18 cellular contexts compared by ENCODE assay signal in genomic region chr10:119313024-119313423, GRCh38.
DNase-seq lines count a peak whose midpoint lies in the region; ATAC-seq and TF ChIP-seq lines count a peak whose summit lies in the region.
"Had no signal": no experiment of that assay in that cellular context is flagged by ENCODE, and none has a peak within 500 bp of the region (broad histone marks: within the 10 kb centered on the region; RNA-seq: fewer than 3 reads in every experiment).

No MANE protein-coding gene starts in this region.

- H4K20me1 ChIP-seq in BLaER1 treated with 17β-estradiol and CSF1 and Interleukin-3, amounts not matched to agents 10 nM and 100 nM = peaks cover 0 to 96% (median 52%) of the 10 kb centered on the region in 11 experiments; a peak in 19 of 22 replicates

- no peak overlapping the region for H3K9ac ChIP-seq in BLaER1 treated with 17β-estradiol and CSF1 and Interleukin-3, amounts not matched to agents 10 nM and 100 nM

- peaks cover 7 to 13% of the 10 kb centered on the region in 2 donors for H3K27me3 Mint-ChIP-seq in natural killer cell (ENCODE audit: low read depth in 2 of 2)

- peaks cover 80 to 87% of the 10 kb centered on the region in 2 donors for H3K4me1 Mint-ChIP-seq in natural killer cell

- ATAC-seq in activated naive CD4-positive, alpha-beta T cell treated with anti-CD3 and anti-CD28 coated beads, Interleukin-2, amount 50 U/mL, for 72 hours = no peak
- ATAC-seq in natural killer cell = no peak
- ATAC-seq in GM18502 (IDR thresholded peaks at IDR 0.05; ENCODE audit: poor library complexity, unreplicated experiment) = no peak
- no peak for ATAC-seq in GM21515 (IDR thresholded peaks at IDR 0.05; ENCODE audit: unreplicated experiment)
- no peak for ATAC-seq in esophagus mucosa
- ATAC-seq: pancreas had no signal

- no peak for DNase-seq in activated naive CD4-positive, alpha-beta T cell treated with anti-CD3 and anti-CD28 coated beads, Interleukin-2, amount 50 U/mL, for 72 hours (ENCODE audit: low spot score in 2 of 2)
- peak; percentile 41 for DNase-seq in natural killer cell
- DNase-seq: dorsolateral prefrontal cortex, H9, Kasumi-1, NCI-H1417, NCI-H2171, NCI-H774, pancreas, sigmoid colon, substantia nigra had no signal

- peaks cover 0 to 6% of the 10 kb centered on the region in 2 donors for H3K36me3 Mint-ChIP-seq in activated naive CD4-positive, alpha-beta T cell treated with anti-CD3 and anti-CD28 coated beads, Interleukin-2, amount 50 U/mL, for 72 hours
- H3K36me3 Mint-ChIP-seq in natural killer cell = no peaks in the 10 kb centered on the region

- H3K27ac Mint-ChIP-seq in activated naive CD4-positive, alpha-beta T cell treated with anti-CD3 and anti-CD28 coated beads, Interleukin-2, amount 50 U/mL, for 72 hours = peak overlapping the region; percentile 87 to 88
- H3K27ac Mint-ChIP-seq in natural killer cell = peak overlapping the region; percentile 77 to 92

- H3K27ac ChIP-seq in BLaER1 treated with 17β-estradiol and CSF1 and Interleukin-3, amounts not matched to agents 10 nM and 100 nM = no peak overlapping the region
- no peak overlapping the region for H3K27ac ChIP-seq in HEK293 (ENCODE audit: extremely low read depth, low read depth, low read length)
- H3K27ac ChIP-seq: cardiac muscle cell, dorsolateral prefrontal cortex, pancreas had no signal

- intact Hi-C loops in natural killer cell (cut with micrococcal nuclease) = no loop called here

- peak overlapping the region; percentile 64 for H3K4me3 Mint-ChIP-seq in natural killer cell

- H3K4me1 ChIP-seq in BLaER1 treated with 17β-estradiol and CSF1 and Interleukin-3, amounts not matched to agents 10 nM and 100 nM = peaks cover 42 to 81% (median 58%) of the 10 kb centered on the region in 10 experiments
- peaks cover 26% of the 10 kb centered on the region for H3K4me1 ChIP-seq in HEK293 (ENCODE audit: control insufficient read depth, insufficient read depth, low read length)
- H3K4me1 ChIP-seq: pancreas had no signal

- POLR2A ChIA-PET in HEK293 (lab: Yijun Ruan, JAX) = no interaction called here

- no peak overlapping the region for H3K4me3 ChIP-seq in BLaER1 treated with 17β-estradiol and CSF1 and Interleukin-3, amounts not matched to agents 10 nM and 100 nM
- no peak overlapping the region for H3K4me3 ChIP-seq in HEK293 (ENCODE audit: low read depth, low read length)
- H3K4me3 ChIP-seq: cardiac muscle cell, dorsolateral prefrontal cortex, esophagus muscularis mucosa, pancreas, sigmoid colon had no signal

- peaks cover 78 to 99% (median 92%) of the 10 kb centered on the region in 11 experiments for H3K27me3 ChIP-seq in BLaER1 treated with 17β-estradiol and CSF1 and Interleukin-3, amounts not matched to agents 10 nM and 100 nM
- H3K27me3 ChIP-seq: cardiac muscle cell, dorsolateral prefrontal cortex, esophagus muscularis mucosa, pancreas, sigmoid colon had no signal

- H3K9me3 ChIP-seq in BLaER1 treated with 17β-estradiol and CSF1 and Interleukin-3, amounts not matched to agents 10 nM and 100 nM (replicated peaks in 1 of 11) = no peaks in the 10 kb centered on the region
- no peaks in the 10 kb centered on the region for H3K9me3 ChIP-seq in HEK293 (ENCODE audit: control insufficient read depth, insufficient read depth, low read depth, low read length)
- H3K9me3 ChIP-seq: esophagus muscularis mucosa, pancreas, sigmoid colon had no signal

- CTCF ChIA-PET in HEK293 (lab: Yijun Ruan, JAX) = no interaction called here

- peaks cover 7 to 11% of the 10 kb centered on the region in 2 donors for H3K9me3 Mint-ChIP-seq in activated naive CD4-positive, alpha-beta T cell treated with anti-CD3 and anti-CD28 coated beads, Interleukin-2, amount 50 U/mL, for 72 hours
- H3K9me3 Mint-ChIP-seq in natural killer cell = peaks cover 0 to 6% of the 10 kb centered on the region in 2 donors

- H3K36me3 ChIP-seq in BLaER1 treated with 17β-estradiol and CSF1 and Interleukin-3, amounts not matched to agents 10 nM and 100 nM = no peaks in the 10 kb centered on the region
- H3K36me3 ChIP-seq in HEK293 (ENCODE audit: control insufficient read depth in 2 of 2, insufficient read depth in 1 of 2, low read length in 2 of 2) = no peaks in the 10 kb centered on the region
- H3K36me3 ChIP-seq: cardiac muscle cell, esophagus muscularis mucosa, pancreas, sigmoid colon had no signal

- TF ChIP-seq CTCF in HEK293 (tag by site-specific recombination; IDR thresholded peaks at IDR 0.05) (no peak), natural killer cell (IDR thresholded peaks at IDR 0.05) (no peak)

- H3K4me2 ChIP-seq in BLaER1 treated with 17β-estradiol and CSF1 and Interleukin-3, amounts not matched to agents 10 nM and 100 nM = peak overlapping the region; percentile 37 to 85 (median 71)

TF ChIP-seq in HEK293, 187 proteins besides CTCF, POLR2A, EP300 and RAD21 (continues in another document):
- TF ChIP-seq ZSCAN30 (tag by site-specific recombination; IDR thresholded peaks at IDR 0.05) = no peak
- TF ChIP-seq ZNF398 (tag by site-specific recombination; IDR thresholded peaks at IDR 0.05) = 0 out of 2 replicates have a peak, but pooled peaks have one; percentile 13
- TF ChIP-seq ZNF747 (tag by site-specific recombination; IDR thresholded peaks at IDR 0.05) = no peak
- no peak for TF ChIP-seq ZNF10 (tag by site-specific recombination; IDR thresholded peaks at IDR 0.05)
- TF ChIP-seq ZNF350 (tag by site-specific recombination; IDR thresholded peaks at IDR 0.05) = no peak
- TF ChIP-seq FEZF1 (tag by site-specific recombination; IDR thresholded peaks at IDR 0.05) = no peak
- no peak for TF ChIP-seq RBAK (tag by site-specific recombination; IDR thresholded peaks at IDR 0.05)
- no peak for TF ChIP-seq GFI1B (tag by site-specific recombination; IDR thresholded peaks at IDR 0.05)
- TF ChIP-seq, protein P1, sequence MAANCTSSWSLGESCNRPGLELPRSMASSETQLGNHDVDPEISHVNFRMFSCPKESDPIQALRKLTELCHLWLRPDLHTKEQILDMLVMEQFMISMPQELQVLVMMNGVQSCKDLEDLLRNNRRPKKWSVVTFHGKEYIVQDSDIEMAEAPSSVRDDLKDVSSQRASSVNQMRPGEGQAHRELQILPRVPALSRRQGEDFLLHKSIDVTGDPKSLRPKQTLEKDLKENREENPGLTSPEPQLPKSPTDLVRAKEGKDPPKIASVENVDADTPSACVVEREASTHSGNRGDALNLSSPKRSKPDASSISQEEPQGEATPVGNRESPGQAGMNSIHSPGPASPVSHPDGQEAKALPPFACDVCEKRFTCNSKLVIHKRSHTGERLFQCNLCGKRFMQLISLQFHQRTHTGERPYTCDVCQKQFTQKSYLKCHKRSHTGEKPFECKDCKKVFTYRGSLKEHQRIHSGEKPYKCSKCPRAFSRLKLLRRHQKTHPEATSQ (tag by site-specific recombination; IDR thresholded peaks at IDR 0.05) = no peak
- no peak for TF ChIP-seq ZNF585B (tag by site-specific recombination; IDR thresholded peaks at IDR 0.05)
- TF ChIP-seq ZNF621 (tag by site-specific recombination; IDR thresholded peaks at IDR 0.05) = no peak
- TF ChIP-seq, protein P2, sequence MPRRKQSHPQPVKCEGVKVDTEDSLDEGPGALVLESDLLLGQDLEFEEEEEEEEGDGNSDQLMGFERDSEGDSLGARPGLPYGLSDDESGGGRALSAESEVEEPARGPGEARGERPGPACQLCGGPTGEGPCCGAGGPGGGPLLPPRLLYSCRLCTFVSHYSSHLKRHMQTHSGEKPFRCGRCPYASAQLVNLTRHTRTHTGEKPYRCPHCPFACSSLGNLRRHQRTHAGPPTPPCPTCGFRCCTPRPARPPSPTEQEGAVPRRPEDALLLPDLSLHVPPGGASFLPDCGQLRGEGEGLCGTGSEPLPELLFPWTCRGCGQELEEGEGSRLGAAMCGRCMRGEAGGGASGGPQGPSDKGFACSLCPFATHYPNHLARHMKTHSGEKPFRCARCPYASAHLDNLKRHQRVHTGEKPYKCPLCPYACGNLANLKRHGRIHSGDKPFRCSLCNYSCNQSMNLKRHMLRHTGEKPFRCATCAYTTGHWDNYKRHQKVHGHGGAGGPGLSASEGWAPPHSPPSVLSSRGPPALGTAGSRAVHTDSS (tag by site-specific recombination; IDR thresholded peaks at IDR 0.05) = peak; percentile 76
- TF ChIP-seq ZNF426 (tag by site-specific recombination; IDR thresholded peaks at IDR 0.05) = no peak
- TF ChIP-seq ZBTB1 (tag by site-specific recombination; IDR thresholded peaks at IDR 0.05) = no peak
- no peak for TF ChIP-seq ZNF423 (tag by site-specific recombination; IDR thresholded peaks at IDR 0.05)
- TF ChIP-seq, protein P3, sequence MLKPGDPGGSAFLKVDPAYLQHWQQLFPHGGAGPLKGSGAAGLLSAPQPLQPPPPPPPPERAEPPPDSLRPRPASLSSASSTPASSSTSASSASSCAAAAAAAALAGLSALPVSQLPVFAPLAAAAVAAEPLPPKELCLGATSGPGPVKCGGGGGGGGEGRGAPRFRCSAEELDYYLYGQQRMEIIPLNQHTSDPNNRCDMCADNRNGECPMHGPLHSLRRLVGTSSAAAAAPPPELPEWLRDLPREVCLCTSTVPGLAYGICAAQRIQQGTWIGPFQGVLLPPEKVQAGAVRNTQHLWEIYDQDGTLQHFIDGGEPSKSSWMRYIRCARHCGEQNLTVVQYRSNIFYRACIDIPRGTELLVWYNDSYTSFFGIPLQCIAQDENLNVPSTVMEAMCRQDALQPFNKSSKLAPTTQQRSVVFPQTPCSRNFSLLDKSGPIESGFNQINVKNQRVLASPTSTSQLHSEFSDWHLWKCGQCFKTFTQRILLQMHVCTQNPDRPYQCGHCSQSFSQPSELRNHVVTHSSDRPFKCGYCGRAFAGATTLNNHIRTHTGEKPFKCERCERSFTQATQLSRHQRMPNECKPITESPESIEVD (tag by site-specific recombination; IDR thresholded peaks at IDR 0.05) = no peak
- no peak for TF ChIP-seq ZNF555 (tag by site-specific recombination; conservative IDR thresholded peaks at IDR 0.05)
- TF ChIP-seq ZBTB7A (tag by site-specific recombination; IDR thresholded peaks at IDR 0.05; ENCODE audit: low read depth) = peak; percentile 31; the same call in 1 of the 2 replicates
